8 cellular contexts compared by ENCODE assay signal in genomic region chr19:13952154-13953020, GRCh38. TPM values are rescaled to one million over a fixed set of nuclear protein-coding genes. Genes with fewer than 3 reads are reported as not detected.
DNase-seq lines count a peak whose midpoint lies in the region; ATAC-seq and TF ChIP-seq lines count a peak whose summit lies in the region.

Gene DCAF15, plus strand, starts transcription at chr19:13952509. Its CDS starts 4 bp downstream, at chr19:13952513.

- no peaks in the 10 kb centered on the region for H3K9me3 Mint-ChIP-seq in activated CD4-positive, alpha-beta T cell treated with anti-CD3 and anti-CD28 coated beads, Interleukin-2, amount 10 ng/mL, durations not matched to agents 7 days and 5 days

- H3K4me3 Mint-ChIP-seq in activated CD4-positive, alpha-beta T cell treated with anti-CD3 and anti-CD28 coated beads, Interleukin-2, amount 10 ng/mL, durations not matched to agents 7 days and 5 days = peak within 1 kb of the TSS; percentile 98

- no peaks in the 10 kb centered on the region for H3K9me3 ChIP-seq in BLaER1

- peak within 1 kb of the TSS; percentile 96 for H3K27ac Mint-ChIP-seq in activated CD4-positive, alpha-beta T cell treated with anti-CD3 and anti-CD28 coated beads, Interleukin-2, amount 10 ng/mL, durations not matched to agents 7 days and 5 days

- peaks cover 46% of the 10 kb centered on the region for H4K20me1 ChIP-seq in BLaER1

- DNase-seq in NCI-H69 (lab: John Stamatoyannopoulos, UW) (peak; percentile 100), coronary artery (ENCODE audit: low spot score) (peak; percentile 100)
- DNase-seq in activated CD4-positive, alpha-beta T cell treated with anti-CD3 and anti-CD28 coated beads, Interleukin-2, amount 10 ng/mL, durations not matched to agents 7 days and 5 days = peak; percentile 100
- DNase-seq in stimulated activated CD4-positive, alpha-beta T cell treated with anti-CD3 and anti-CD28 coated beads, Interleukin-1b, Interleukin-23, amount 100 ng/mL, for 4 hours (ENCODE audit: low read depth in 2 of 2) = peak; percentile 95 to 96

- CTCF ChIA-PET in activated CD4-positive, alpha-beta T cell treated with anti-CD3 and anti-CD28 coated beads, Interleukin-2, amount 10 ng/mL, durations not matched to agents 7 days and 5 days (lab: Charles Lee) = interaction anchor here (0.6 to 2.3 kb wide), 6 partner anchors 10 to 122 kb away, joined by 3 to 7 read pairs (median 4); partner anchors contain the start of gene IL27RA

- H3K27me3 Mint-ChIP-seq in activated CD4-positive, alpha-beta T cell treated with anti-CD3 and anti-CD28 coated beads, Interleukin-2, amount 10 ng/mL, durations not matched to agents 7 days and 5 days = no peaks in the 10 kb centered on the region

- peak within 1 kb of the TSS; percentile 80 for H3K4me3 ChIP-seq in BLaER1
- H3K4me3 ChIP-seq in coronary artery = peak within 1 kb of the TSS; percentile 99

- H3K36me3 ChIP-seq in BLaER1 = peaks cover 35% of the 10 kb centered on the region

- H3K4me2 ChIP-seq in BLaER1 = peak within 1 kb of the TSS; percentile 98

- peaks cover 16% of the 10 kb centered on the region for H3K36me3 Mint-ChIP-seq in activated CD4-positive, alpha-beta T cell treated with anti-CD3 and anti-CD28 coated beads, Interleukin-2, amount 10 ng/mL, durations not matched to agents 7 days and 5 days (ENCODE audit: low read depth)

- ATAC-seq in GM19328 (IDR thresholded peaks at IDR 0.05; ENCODE audit: unreplicated experiment) = peak; percentile 92
- ATAC-seq in HG03520 (IDR thresholded peaks at IDR 0.05; ENCODE audit: unreplicated experiment) = peak; percentile 94

- H3K27ac ChIP-seq in BLaER1 (peak within 1 kb of the TSS; percentile 94), coronary artery (peak within 1 kb of the TSS; percentile 77 to 95), layer of hippocampus (ENCODE audit: low read depth, low read length) (peak within 1 kb of the TSS; percentile 65)

- TF ChIP-seq CTCF in coronary artery (IDR thresholded peaks at IDR 0.05) = no peak

- peaks cover 20% of the 10 kb centered on the region for H3K4me1 Mint-ChIP-seq in activated CD4-positive, alpha-beta T cell treated with anti-CD3 and anti-CD28 coated beads, Interleukin-2, amount 10 ng/mL, durations not matched to agents 7 days and 5 days

- H3K4me1 ChIP-seq in BLaER1 = peaks cover 19% of the 10 kb centered on the region

- POLR2A ChIA-PET in activated CD4-positive, alpha-beta T cell treated with anti-CD3 and anti-CD28 coated beads, Interleukin-2, amount 10 ng/mL, durations not matched to agents 7 days and 5 days (lab: Charles Lee) = no interaction called here

- no peaks in the 10 kb centered on the region for H3K27me3 ChIP-seq in BLaER1
- no peaks in the 10 kb centered on the region for H3K27me3 ChIP-seq in layer of hippocampus (ENCODE audit: control insufficient read depth, insufficient read depth, low read length)

- peak within 1 kb of the TSS; percentile 91 for H3K9ac ChIP-seq in BLaER1

RNA-seq across cellular contexts. Expression of gene DCAF15, which starts in this region (rescaled TPM):
- total RNA-seq in activated CD4-positive, alpha-beta T cell treated with anti-CD3 and anti-CD28 coated beads, Interleukin-2, amount 10 ng/mL, durations not matched to agents 7 days and 5 days = 10 to 100 TPM; 80.3 to 85.4 TPM

Comparison
In these comparisons a context has a peak if more than half of its experiments do, and no peak if none do; other contexts are left out.
1. Peak in every context shown above with its lines: DNase-seq, ATAC-seq, H3K4me3 ChIP-seq and H3K27ac ChIP-seq.